ENCODE assay signal across 2 cellular contexts in genomic region chr9:17319822-17320221, GRCh38.
TF ChIP-seq lines count a peak whose summit lies in the region.

No MANE protein-coding gene starts in this region.

TF ChIP-seq in IMR-90, 13 proteins besides CTCF, POLR2A, EP300 and RAD21 (continued from another document):
- TF ChIP-seq ELK1 (IDR thresholded peaks at IDR 0.05; ENCODE audit: borderline replicate concordance, low read depth, low read length), result no peak
- TF ChIP-seq NFE2L2 (IDR thresholded peaks at IDR 0.05; ENCODE audit: low read depth, low read length), result no peak
- TF ChIP-seq SMC3 (IDR thresholded peaks at IDR 0.05; ENCODE audit: low read depth, low read length), result no peak
- TF ChIP-seq RCOR1 (IDR thresholded peaks at IDR 0.05; ENCODE audit: insufficient replicate concordance, low read length), result no peak
- no peak for TF ChIP-seq CEBPB (IDR thresholded peaks at IDR 0.05; ENCODE audit: low read depth, low read length)
- no peak for TF ChIP-seq USF2 (IDR thresholded peaks at IDR 0.05; ENCODE audit: low read depth, low read length)
- no peak for TF ChIP-seq CHD1 (IDR thresholded peaks at IDR 0.05; ENCODE audit: low read depth, low read length)
- no peak for TF ChIP-seq MXI1 (IDR thresholded peaks at IDR 0.05; ENCODE audit: borderline replicate concordance, low read depth, low read length)

TF ChIP-seq in HepG2, 621 proteins besides CTCF, POLR2A, EP300 and RAD21 (continued from another document):
- TF ChIP-seq ATF2 (CRISPR knock-in tag; IDR thresholded peaks at IDR 0.05) (no peak), NR2F1 (CRISPR knock-in tag; IDR thresholded peaks at IDR 0.05) (no peak), MAX (IDR thresholded peaks at IDR 0.05) (no peak), ZNF121 (CRISPR knock-in tag; IDR thresholded peaks at IDR 0.05) (no peak), XBP1 (CRISPR knock-in tag; IDR thresholded peaks at IDR 0.05) (no peak)
